ENCODE assay signal across 8 cellular contexts in genomic region chr3:138947303-138948121, GRCh38. TPM values are rescaled to one million over a fixed set of nuclear protein-coding genes. Genes with fewer than 3 reads are reported as not detected.
DNase-seq lines count a peak whose midpoint lies in the region; ATAC-seq and TF ChIP-seq lines count a peak whose summit lies in the region.

No MANE protein-coding gene starts in this region.

- H4K20me1 ChIP-seq in SK-N-SH (ENCODE audit: insufficient read depth) = peaks cover 8% of the 10 kb centered on the region

- intact Hi-C loops in activated T-helper 1 cell treated with anti-CD3 and anti-CD28 coated beads, Interleukin-12 subunit alpha, Interleukin-12 subunit beta, Interleukin-2, Interleukin-4 antibody, amounts not matched to agents 30 ng/mL and 10 ng/mL and 1 ng/mL, durations not matched to agents 14 hours and 24 hours and 36 hours (cut with micrococcal nuclease) = no loop called here
- intact Hi-C loops in spleen (cut with DNase I; ENCODE audit: low total_unique reads) = no loop called here

- no peak overlapping the region for H3K9ac ChIP-seq in SK-N-SH

- no peaks in the 10 kb centered on the region for H3K9me3 Mint-ChIP-seq in activated T-helper 1 cell treated with anti-CD3 and anti-CD28 coated beads, Interleukin-12 subunit alpha, Interleukin-12 subunit beta, Interleukin-2, Interleukin-4 antibody, amounts not matched to agents 30 ng/mL and 10 ng/mL and 1 ng/mL, durations not matched to agents 14 hours and 24 hours and 36 hours

- CTCF ChIA-PET in SK-N-SH (lab: Yijun Ruan, JAX) = interaction anchor here (0.6 to 11.9 kb wide), 7 partner anchors 11 to 399 kb away, joined by 3 to 100 read pairs (median 3); no protein-coding TSS in a partner anchor

- peaks cover 22% of the 10 kb centered on the region for H3K4me1 Mint-ChIP-seq in activated T-helper 1 cell treated with anti-CD3 and anti-CD28 coated beads, Interleukin-12 subunit alpha, Interleukin-12 subunit beta, Interleukin-2, Interleukin-4 antibody, amounts not matched to agents 30 ng/mL and 10 ng/mL and 1 ng/mL, durations not matched to agents 14 hours and 24 hours and 36 hours (ENCODE audit: low read depth)

- peaks cover 5% of the 10 kb centered on the region for H3F3A ChIP-seq in SK-N-SH (replicated peaks; ENCODE audit: insufficient read depth)

- no peaks in the 10 kb centered on the region for H3K79me2 ChIP-seq in SK-N-SH (ENCODE audit: insufficient read depth)

- H3K4me1 ChIP-seq in SK-N-SH (ENCODE audit: control insufficient read depth in 1 of 2, insufficient read depth in 2 of 2, low read depth in 1 of 2, low read length in 1 of 2) = peaks cover 0 to 7% of the 10 kb centered on the region in 2 experiments; a peak in 2 of 4 replicates
- peaks cover 31 to 68% (median 50%) of the 10 kb centered on the region in 6 donors for H3K4me1 ChIP-seq in spleen

- no peak for TF ChIP-seq POLR2A in spleen (IDR thresholded peaks at IDR 0.05)

- H3K9me2 ChIP-seq in SK-N-SH = no peaks in the 10 kb centered on the region

- POLR2A ChIA-PET in SK-N-SH (lab: Yijun Ruan, JAX) = no interaction called here

- H3K27ac Mint-ChIP-seq in activated T-helper 1 cell treated with anti-CD3 and anti-CD28 coated beads, Interleukin-12 subunit alpha, Interleukin-12 subunit beta, Interleukin-2, Interleukin-4 antibody, amounts not matched to agents 30 ng/mL and 10 ng/mL and 1 ng/mL, durations not matched to agents 14 hours and 24 hours and 36 hours = no peak overlapping the region

- H3K4me2 ChIP-seq in SK-N-SH = peak overlapping the region; percentile 57; the same call in 1 of the 2 replicates

- WGBS in SK-N-SH (ENCODE audit: low lambda C conversion rate) = 21% methylated on average over 30 of the region's 37 CpGs
- WGBS in spleen, 5 donors = 10 to 27% (median 14%) methylated on average over 15 to 37 of the region's 37 CpGs

- TF ChIP-seq CTCF in SK-N-SH (IDR thresholded peaks at IDR 0.05) (no peak), spleen (IDR thresholded peaks at IDR 0.05 in 8 of 11, conservative IDR thresholded peaks at IDR 0.05 in 3 of 11) (no peak)

- peaks cover 97% of the 10 kb centered on the region for H3K27me3 ChIP-seq in SK-N-SH (ENCODE audit: insufficient read depth)
- H3K27me3 ChIP-seq in spleen (replicated peaks in 1 of 7) = peaks cover 21 to 100% (median 91%) of the 10 kb centered on the region in 7 donors

- ATAC-seq in SK-N-SH treated with all-trans-retinoic acid at 6 μM for 48 hours (no peak), GM19452 (IDR thresholded peaks at IDR 0.05; ENCODE audit: unreplicated experiment) (no peak)

- TF ChIP-seq EP300 in SK-N-SH (IDR thresholded peaks at IDR 0.05; ENCODE audit: borderline replicate concordance in 1 of 2, low read depth in 1 of 2, low read length in 1 of 2) = no peak

- H3K4me3 Mint-ChIP-seq in activated T-helper 1 cell treated with anti-CD3 and anti-CD28 coated beads, Interleukin-12 subunit alpha, Interleukin-12 subunit beta, Interleukin-2, Interleukin-4 antibody, amounts not matched to agents 30 ng/mL and 10 ng/mL and 1 ng/mL, durations not matched to agents 14 hours and 24 hours and 36 hours = peak overlapping the region; percentile 50

- H3K4me3 ChIP-seq in SK-N-SH (ENCODE audit: low read depth in 2 of 2, low read length in 1 of 2) (no peak overlapping the region), iPS-18c (ENCODE audit: insufficient read depth, low read depth, low read length) (peak overlapping the region; percentile 46), spleen (peak overlapping the region in 7 of 8 donors; percentile 30 to 68 (median 41))

- no peak for TF ChIP-seq RAD21 in SK-N-SH (IDR thresholded peaks at IDR 0.05; ENCODE audit: low read length)

- H3K9me3 ChIP-seq in SK-N-SH (no peaks in the 10 kb centered on the region), iPS-18c (ENCODE audit: control insufficient read depth, insufficient read depth, low read length) (peaks cover 2% of the 10 kb centered on the region), spleen (no peaks in the 10 kb centered on the region)

- H2AFZ ChIP-seq in SK-N-SH (ENCODE audit: low read depth) = no peak overlapping the region

- H3K36me3 ChIP-seq in SK-N-SH (replicated peaks in 1 of 2; ENCODE audit: control insufficient read depth in 1 of 2, insufficient read depth in 2 of 2, low read length in 1 of 2) = no peaks in the 10 kb centered on the region
- no peaks in the 10 kb centered on the region for H3K36me3 ChIP-seq in spleen

- DNase-seq in SK-N-SH (no peak), spleen (peak; percentile 38), LoVo (ENCODE audit: low spot score) (no peak), cerebellar nuclear complex (lab: John Stamatoyannopoulos, UW) (no peak)
- no peak for DNase-seq in activated T-helper 1 cell treated with anti-CD3 and anti-CD28 coated beads, Interleukin-12 subunit alpha, Interleukin-12 subunit beta, Interleukin-2, Interleukin-4 antibody, amounts not matched to agents 30 ng/mL and 10 ng/mL and 1 ng/mL, durations not matched to agents 14 hours and 24 hours and 36 hours (ENCODE audit: low spot score)

- H3K36me3 Mint-ChIP-seq in activated T-helper 1 cell treated with anti-CD3 and anti-CD28 coated beads, Interleukin-12 subunit alpha, Interleukin-12 subunit beta, Interleukin-2, Interleukin-4 antibody, amounts not matched to agents 30 ng/mL and 10 ng/mL and 1 ng/mL, durations not matched to agents 14 hours and 24 hours and 36 hours (ENCODE audit: low read depth) = no peaks in the 10 kb centered on the region

- H3K27ac ChIP-seq in SK-N-SH (ENCODE audit: low read depth in 2 of 2, low read length in 1 of 2) (no peak overlapping the region), spleen (no peak overlapping the region)

- H3K27me3 Mint-ChIP-seq in activated T-helper 1 cell treated with anti-CD3 and anti-CD28 coated beads, Interleukin-12 subunit alpha, Interleukin-12 subunit beta, Interleukin-2, Interleukin-4 antibody, amounts not matched to agents 30 ng/mL and 10 ng/mL and 1 ng/mL, durations not matched to agents 14 hours and 24 hours and 36 hours (ENCODE audit: insufficient read depth) = peaks cover 82% of the 10 kb centered on the region

TF ChIP-seq in SK-N-SH, 30 proteins besides CTCF, POLR2A, EP300 and RAD21:
- TF ChIP-seq CHD2 (IDR thresholded peaks at IDR 0.05; ENCODE audit: low read length, partially characterized antibody) (no peak), MAX (IDR thresholded peaks at IDR 0.05; ENCODE audit: low read depth) (no peak), SMC3 (IDR thresholded peaks at IDR 0.05; ENCODE audit: low read depth, low read length) (no peak), FOXJ3 (CRISPR knock-in tag; IDR thresholded peaks at IDR 0.05) (no peak), NFIC (IDR thresholded peaks at IDR 0.05; ENCODE audit: borderline replicate concordance) (no peak), JUND (IDR thresholded peaks at IDR 0.05) (no peak), GABPA (IDR thresholded peaks at IDR 0.05; ENCODE audit: low read depth) (no peak)

TF ChIP-seq in SK-N-SH treated with all-trans-retinoic acid at 6 μM for 48 hours, 23 proteins besides CTCF, POLR2A, EP300 and RAD21 (continues in another document):
- TF ChIP-seq CSRNP3 (CRISPR knock-in tag; IDR thresholded peaks at IDR 0.05) = no peak
- no peak for TF ChIP-seq PPARA (CRISPR knock-in tag; IDR thresholded peaks at IDR 0.05; ENCODE audit: borderline replicate concordance)

RNA-seq across cellular contexts. Expression of gene FOXL2NB, which starts 0.5 kb away (rescaled TPM):
- polyA plus RNA-seq in SK-N-SH (2012; rRNA removed) (not detected in 2 replicates), spleen (under 1 TPM in 1 of 3 donors, not detected in 2; 0.04 TPM)
- polyA plus RNA-seq in SK-N-SH (2012; cell fraction: cytosol; rRNA removed) = 0.01 TPM in 1 of 2 replicates, not detected in the other
- polyA plus RNA-seq in SK-N-SH (2012; cell fraction: nucleus; rRNA removed) = 0.04 TPM in 1 of 2 replicates, not detected in the other
- not detected in 2 replicates for total RNA-seq in activated T-helper 1 cell treated with anti-CD3 and anti-CD28 coated beads, Interleukin-12 subunit alpha, Interleukin-12 subunit beta, Interleukin-2, Interleukin-4 antibody, amounts not matched to agents 30 ng/mL and 10 ng/mL and 1 ng/mL, durations not matched to agents 14 hours and 24 hours and 36 hours
- not detected for total RNA-seq in spleen

RNA-seq across cellular contexts. Expression of gene FOXL2, which starts 0.6 kb away (rescaled TPM):
- polyA plus RNA-seq in SK-N-SH (2012; rRNA removed) (not detected in 2 replicates), spleen (not detected)
- polyA plus RNA-seq in SK-N-SH (2012; cell fraction: cytosol; rRNA removed) = not detected in 2 replicates
- polyA plus RNA-seq in SK-N-SH (2012; cell fraction: nucleus; rRNA removed) = 0.02 TPM in 1 of 2 replicates, not detected in the other
- not detected in 2 replicates for total RNA-seq in activated T-helper 1 cell treated with anti-CD3 and anti-CD28 coated beads, Interleukin-12 subunit alpha, Interleukin-12 subunit beta, Interleukin-2, Interleukin-4 antibody, amounts not matched to agents 30 ng/mL and 10 ng/mL and 1 ng/mL, durations not matched to agents 14 hours and 24 hours and 36 hours
- total RNA-seq in spleen = not detected

RNA-seq across cellular contexts. Expression of gene PRR23A, which starts 58.6 kb away (rescaled TPM):
- polyA plus RNA-seq in SK-N-SH (2012; rRNA removed) (not detected in 2 replicates), spleen (not detected)
- not detected in 2 replicates for polyA plus RNA-seq in SK-N-SH (2012; cell fraction: cytosol; rRNA removed)
- not detected in 2 replicates for polyA plus RNA-seq in SK-N-SH (2012; cell fraction: nucleus; rRNA removed)
- total RNA-seq in activated T-helper 1 cell treated with anti-CD3 and anti-CD28 coated beads, Interleukin-12 subunit alpha, Interleukin-12 subunit beta, Interleukin-2, Interleukin-4 antibody, amounts not matched to agents 30 ng/mL and 10 ng/mL and 1 ng/mL, durations not matched to agents 14 hours and 24 hours and 36 hours = not detected in 2 replicates
- not detected for total RNA-seq in spleen

Comparison
In these comparisons a context has a peak if more than half of its experiments do, and no peak if none do; other contexts are left out.
1. H3K4me3 ChIP-seq: peak in iPS-18c (single experiment) and spleen (7 of 8); none in SK-N-SH (0 of 2).